8 cellular contexts compared by ENCODE assay signal in genomic region chr22:40534379-40535188, GRCh38.
DNase-seq lines count a peak whose midpoint lies in the region; ATAC-seq and TF ChIP-seq lines count a peak whose summit lies in the region.

No MANE protein-coding gene starts in this region.

- 49 to 56% methylated on average over 6 of the region's 6 CpGs for WGBS in testis, 2 donors

- ATAC-seq in CD4-positive, CD25-positive, alpha-beta regulatory T cell (ENCODE audit: low read depth in 2 of 2) = no peak
- no peak for ATAC-seq in GM18873 (IDR thresholded peaks at IDR 0.05; ENCODE audit: low FRiP score, unreplicated experiment)

- peak overlapping the region; percentile 70 to 93 (median 92) for H3K27ac Mint-ChIP-seq in CD4-positive, CD25-positive, alpha-beta regulatory T cell
- peak overlapping the region; percentile 82 for H3K27ac Mint-ChIP-seq in activated naive CD8-positive, alpha-beta T cell

- peak overlapping the region; percentile 62 to 90 (median 88) for H3K4me3 Mint-ChIP-seq in CD4-positive, CD25-positive, alpha-beta regulatory T cell
- peak overlapping the region; percentile 84 for H3K4me3 Mint-ChIP-seq in activated naive CD8-positive, alpha-beta T cell

- peaks cover 0 to 1% (median 0%) of the 10 kb centered on the region in 7 donors for H3K9me3 Mint-ChIP-seq in CD4-positive, CD25-positive, alpha-beta regulatory T cell
- H3K9me3 Mint-ChIP-seq in activated naive CD8-positive, alpha-beta T cell (ENCODE audit: low read depth) = no peaks in the 10 kb centered on the region

- H3K27me3 ChIP-seq in CD4-positive, CD25-positive, alpha-beta regulatory T cell (ENCODE audit: control insufficient read depth, insufficient read depth, low read length) = no peaks in the 10 kb centered on the region
- H3K27me3 ChIP-seq in HUES6 (ENCODE audit: control insufficient read depth, insufficient read depth, low read length) (no peaks in the 10 kb centered on the region), testis (no peaks in the 10 kb centered on the region)

- intact Hi-C loops in testis (cut with DNase I; ENCODE audit: low total_unique reads) = no loop called here

- no peak for DNase-seq in CD4-positive, CD25-positive, alpha-beta regulatory T cell
- DNase-seq in hippocampal formation (lab: John Stamatoyannopoulos, UW) (peak; percentile 1 to 57), testis (peak; percentile 33), HuH-7 (ENCODE audit: low spot score) (no peak), NCI-H1436 (lab: John Stamatoyannopoulos, UW) (no peak)

- H3K4me1 Mint-ChIP-seq in CD4-positive, CD25-positive, alpha-beta regulatory T cell = peaks cover 34 to 64% (median 57%) of the 10 kb centered on the region in 4 donors
- H3K4me1 Mint-ChIP-seq in activated naive CD8-positive, alpha-beta T cell (ENCODE audit: low read depth) = peaks cover 66% of the 10 kb centered on the region

- no peak overlapping the region for H3K9ac ChIP-seq in HUES6 (ENCODE audit: low read length)

- H3K27ac ChIP-seq in CD4-positive, CD25-positive, alpha-beta regulatory T cell (ENCODE audit: insufficient read depth, low read length, poor library complexity, severe bottlenecking) = peak overlapping the region; percentile 69
- H3K27ac ChIP-seq in HUES6 (ENCODE audit: low read depth, low read length) (peak overlapping the region; percentile 57), testis (peak overlapping the region; percentile 23 to 74)

- H3K27me3 Mint-ChIP-seq in CD4-positive, CD25-positive, alpha-beta regulatory T cell = no peaks in the 10 kb centered on the region
- no peaks in the 10 kb centered on the region for H3K27me3 Mint-ChIP-seq in activated naive CD8-positive, alpha-beta T cell

- no peaks in the 10 kb centered on the region for H3K36me3 ChIP-seq in CD4-positive, CD25-positive, alpha-beta regulatory T cell (ENCODE audit: control insufficient read depth, insufficient read depth, low read length)
- H3K36me3 ChIP-seq in HUES6 (ENCODE audit: control insufficient read depth, insufficient read depth, low read length) (no peaks in the 10 kb centered on the region), testis (ENCODE audit: low read depth, missing control alignments) (no peaks in the 10 kb centered on the region)

- no peak for TF ChIP-seq CTCF in testis (IDR thresholded peaks at IDR 0.05)

- no peaks in the 10 kb centered on the region for H3K9me3 ChIP-seq in CD4-positive, CD25-positive, alpha-beta regulatory T cell (ENCODE audit: control insufficient read depth in 2 of 2, low read length in 2 of 2)
- H3K9me3 ChIP-seq in HUES6 (ENCODE audit: control insufficient read depth, insufficient read depth, low read depth, low read length) = 0 out of 2 replicates have a peak, but pooled peaks cover 3% of the 10 kb centered on the region
- H3K9me3 ChIP-seq in testis = no peaks in the 10 kb centered on the region

- no peak for TF ChIP-seq POLR2A in testis (IDR thresholded peaks at IDR 0.05)

- no peaks in the 10 kb centered on the region for H3K36me3 Mint-ChIP-seq in CD4-positive, CD25-positive, alpha-beta regulatory T cell
- H3K36me3 Mint-ChIP-seq in activated naive CD8-positive, alpha-beta T cell = peaks cover 3% of the 10 kb centered on the region

- H3K4me1 ChIP-seq in CD4-positive, CD25-positive, alpha-beta regulatory T cell (ENCODE audit: control insufficient read depth, insufficient read depth, low read length, poor library complexity, severe bottlenecking) = peaks cover 49% of the 10 kb centered on the region
- peaks cover 26% of the 10 kb centered on the region for H3K4me1 ChIP-seq in HUES6 (ENCODE audit: control insufficient read depth, insufficient read depth, low read length)
- H3K4me1 ChIP-seq in testis = peaks cover 42% of the 10 kb centered on the region

- H3K4me3 ChIP-seq in CD4-positive, CD25-positive, alpha-beta regulatory T cell (ENCODE audit: low read depth, low read length) = peak overlapping the region; percentile 93
- peak overlapping the region; percentile 27 for H3K4me3 ChIP-seq in HUES6 (ENCODE audit: low read depth, low read length)
- no peak overlapping the region for H3K4me3 ChIP-seq in testis

Comparison
In these comparisons a context has a peak if more than half of its experiments do, and no peak if none do; other contexts are left out.
1. DNase-seq: peak in hippocampal formation (2 of 2) and testis (single experiment); none in CD4-positive, CD25-positive, alpha-beta regulatory T cell (0 of 3), HuH-7 (single experiment) and NCI-H1436 (single experiment).
2. H3K4me3 ChIP-seq: peak in CD4-positive, CD25-positive, alpha-beta regulatory T cell (single experiment) and HUES6 (single experiment); none in testis (0 of 2).
3. Peak in every context shown above with its lines, with median percentiles within 50 percentile points of each other: H3K27ac ChIP-seq.